Comparison of ENCODE assay signal across 1 cellular context in the genomic region with DNA sequence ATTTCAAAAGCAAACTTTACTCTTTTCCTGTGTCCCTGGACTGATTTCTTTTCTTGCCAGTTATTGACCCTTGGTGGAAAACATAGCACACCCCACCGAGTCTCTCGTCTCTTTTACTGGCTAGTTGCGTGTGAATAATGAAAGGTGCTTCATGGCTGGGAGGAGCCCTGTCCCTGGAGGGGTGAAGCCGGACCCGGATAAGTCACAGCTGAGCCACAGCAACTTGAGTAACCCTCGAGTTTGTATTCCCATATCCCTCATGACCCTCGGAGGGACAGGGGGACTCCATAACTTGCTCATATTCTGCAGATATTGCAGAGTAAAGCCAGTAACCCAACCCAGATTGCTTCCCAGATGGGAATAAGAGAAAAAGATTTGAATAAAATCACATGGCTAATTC.
TF ChIP-seq lines count a peak whose summit lies in the region.

No MANE protein-coding gene starts in this region.

TF ChIP-seq in GM23338, 12 proteins besides CTCF, POLR2A, EP300 and RAD21 (continued from another document):
- TF ChIP-seq, protein P1, sequence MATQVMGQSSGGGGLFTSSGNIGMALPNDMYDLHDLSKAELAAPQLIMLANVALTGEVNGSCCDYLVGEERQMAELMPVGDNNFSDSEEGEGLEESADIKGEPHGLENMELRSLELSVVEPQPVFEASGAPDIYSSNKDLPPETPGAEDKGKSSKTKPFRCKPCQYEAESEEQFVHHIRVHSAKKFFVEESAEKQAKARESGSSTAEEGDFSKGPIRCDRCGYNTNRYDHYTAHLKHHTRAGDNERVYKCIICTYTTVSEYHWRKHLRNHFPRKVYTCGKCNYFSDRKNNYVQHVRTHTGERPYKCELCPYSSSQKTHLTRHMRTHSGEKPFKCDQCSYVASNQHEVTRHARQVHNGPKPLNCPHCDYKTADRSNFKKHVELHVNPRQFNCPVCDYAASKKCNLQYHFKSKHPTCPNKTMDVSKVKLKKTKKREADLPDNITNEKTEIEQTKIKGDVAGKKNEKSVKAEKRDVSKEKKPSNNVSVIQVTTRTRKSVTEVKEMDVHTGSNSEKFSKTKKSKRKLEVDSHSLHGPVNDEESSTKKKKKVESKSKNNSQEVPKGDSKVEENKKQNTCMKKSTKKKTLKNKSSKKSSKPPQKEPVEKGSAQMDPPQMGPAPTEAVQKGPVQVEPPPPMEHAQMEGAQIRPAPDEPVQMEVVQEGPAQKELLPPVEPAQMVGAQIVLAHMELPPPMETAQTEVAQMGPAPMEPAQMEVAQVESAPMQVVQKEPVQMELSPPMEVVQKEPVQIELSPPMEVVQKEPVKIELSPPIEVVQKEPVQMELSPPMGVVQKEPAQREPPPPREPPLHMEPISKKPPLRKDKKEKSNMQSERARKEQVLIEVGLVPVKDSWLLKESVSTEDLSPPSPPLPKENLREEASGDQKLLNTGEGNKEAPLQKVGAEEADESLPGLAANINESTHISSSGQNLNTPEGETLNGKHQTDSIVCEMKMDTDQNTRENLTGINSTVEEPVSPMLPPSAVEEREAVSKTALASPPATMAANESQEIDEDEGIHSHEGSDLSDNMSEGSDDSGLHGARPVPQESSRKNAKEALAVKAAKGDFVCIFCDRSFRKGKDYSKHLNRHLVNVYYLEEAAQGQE (IDR thresholded peaks at IDR 0.05; ENCODE audit: unreplicated experiment), result no peak
- TF ChIP-seq ZNF331 (CRISPR knock-in tag; IDR thresholded peaks at IDR 0.05; ENCODE audit: low read depth) (no peak), JUNB (IDR thresholded peaks at IDR 0.05; ENCODE audit: unreplicated experiment) (no peak)
